Comparison of ENCODE assay signal across 10 cellular contexts in genomic region chr1:181664543-181664942, GRCh38.
"Had no signal": no experiment of that assay in that cellular context is flagged by ENCODE, and none has a peak within 500 bp of the region (broad histone marks: within the 10 kb centered on the region; RNA-seq: fewer than 3 reads in every experiment).

No MANE protein-coding gene starts in this region.

- FAIRE-seq: H1, H54 had no signal

- ATAC-seq: GM23338, HCT116 had no signal

- DNase-seq: GM23248, GOT3, H7, H9, HCEC 1CT, HFFc6 had no signal
